In genomic region chr12:47286676-47287075, GRCh38 we compare ENCODE assay signal across 26 cellular contexts.
A peak's percentile ranks its signal among the peaks of the same experiment; 100 is the strongest.
DNase-seq lines count a peak whose midpoint lies in the region; ATAC-seq and TF ChIP-seq lines count a peak whose summit lies in the region.
"Had no signal": no experiment of that assay in that cellular context is flagged by ENCODE, and none has a peak within 500 bp of the region (broad histone marks: within the 10 kb centered on the region; RNA-seq: fewer than 3 reads in every experiment).

No MANE protein-coding gene starts in this region.

- no peak for DNase-seq in Calu3
- DNase-seq in H7: peak; percentile 26
- peak; percentile 70 for DNase-seq in NCI-H2227 (lab: John Stamatoyannopoulos, UW; ENCODE audit: unreplicated experiment)
- peak; percentile 44 for DNase-seq in endodermal cell
- no peak for DNase-seq in T-helper 1 cell
- no peak for DNase-seq in CD1c-positive myeloid dendritic cell (ENCODE audit: extremely low spot score)
- DNase-seq in hepatocyte (ENCODE audit: low spot score): no peak
- DNase-seq: activated CD4-positive, alpha-beta T cell treated with anti-CD3 and anti-CD28 coated beads for 4 hours; activated effector memory CD4-positive, alpha-beta T cell treated with anti-CD3 and anti-CD28 coated beads, Interleukin-2, amount 50 U/mL, for 16 hours; C1 segment of cervical spinal cord; colonic mucosa; effector CD8-positive, alpha-beta T cell; NCI-H1092; NCI-H510A treated with DMSO at 0.1 percent for 48 hours; nucleus accumbens; Peyer's patch; psoas muscle; SHP77; stimulated activated CD4-positive, alpha-beta T cell treated with anti-CD3 and anti-CD28 coated beads, Interleukin-12 subunit alpha, Interleukin-12 subunit beta, amount 100 ng/mL, for 4 hours; stimulated activated CD4-positive, alpha-beta T cell treated with anti-CD3 and anti-CD28 coated beads, Interleukin-2, amount 100 ng/mL, for 48 hours; stimulated activated naive CD8-positive, alpha-beta T cell treated with anti-CD3 and anti-CD28 coated beads, Interleukin-15, amount 100 ng/mL, for 72 hours had no signal

- no peak for ATAC-seq in HG02884 (IDR thresholded peaks at IDR 0.05; ENCODE audit: unreplicated experiment)
- ATAC-seq: left lobe of liver; psoas muscle; sciatic nerve; stimulated activated naive CD8-positive, alpha-beta T cell treated with anti-CD3 and anti-CD28 coated beads, Interleukin-15, amount 100 ng/mL, for 72 hours had no signal

- H3K4me3 ChIP-seq in H7 (ENCODE audit: insufficient read depth, low read depth, low read length) (no peak overlapping the region), endodermal cell (ENCODE audit: low read length) (no peak overlapping the region), hepatocyte (no peak overlapping the region)
- H3K4me3 ChIP-seq: colonic mucosa, Peyer's patch, psoas muscle, thoracic aorta had no signal

- no peak overlapping the region for H3K4me2 ChIP-seq in hepatocyte

- no peaks in the 10 kb centered on the region for H3K4me1 Mint-ChIP-seq in Calu3 (ENCODE audit: low read depth, unreplicated experiment)
- peaks cover 16% of the 10 kb centered on the region for H3K4me1 Mint-ChIP-seq in endodermal cell

- BruUV-seq in Calu3 (replicated peaks; lab: Mats Ljungman, UMichigan): no TSS peak

- H3K27ac ChIP-seq in endodermal cell (ENCODE audit: low read depth, low read length) (no peak overlapping the region), hepatocyte (no peak overlapping the region)
- H3K27ac ChIP-seq: colonic mucosa, Peyer's patch, psoas muscle, thoracic aorta had no signal

- H3K4me1 ChIP-seq in endodermal cell (ENCODE audit: control insufficient read depth, insufficient read depth, low read length) (no peaks in the 10 kb centered on the region), hepatocyte (ENCODE audit: insufficient read depth) (no peaks in the 10 kb centered on the region)
- H3K4me1 ChIP-seq: colonic mucosa, Peyer's patch, psoas muscle had no signal

- H3K27me3 Mint-ChIP-seq in Calu3 (ENCODE audit: unreplicated experiment) (no peaks in the 10 kb centered on the region), endodermal cell (ENCODE audit: insufficient read depth) (no peaks in the 10 kb centered on the region)
- H3K27me3 Mint-ChIP-seq: stimulated activated naive CD8-positive, alpha-beta T cell treated with anti-CD3 and anti-CD28 coated beads, Interleukin-15, amount 100 ng/mL, for 72 hours had no signal

- H3K9me3 ChIP-seq in endodermal cell (ENCODE audit: control insufficient read depth, low read length): no peaks in the 10 kb centered on the region
- no peaks in the 10 kb centered on the region for H3K9me3 ChIP-seq in hepatocyte (ENCODE audit: low read depth)
- H3K9me3 ChIP-seq: Caco-2, colonic mucosa, Peyer's patch, psoas muscle, thoracic aorta had no signal

- no peaks in the 10 kb centered on the region for H3K79me2 ChIP-seq in hepatocyte

- no peak overlapping the region for H2AFZ ChIP-seq in hepatocyte

- intact Hi-C loops in Calu3 (cut with micrococcal nuclease; ENCODE audit: unreplicated experiment): no loop called here

- no peaks in the 10 kb centered on the region for H3K27me3 ChIP-seq in H7 (ENCODE audit: control insufficient read depth, insufficient read depth, low read length)
- no peaks in the 10 kb centered on the region for H3K27me3 ChIP-seq in endodermal cell (ENCODE audit: control insufficient read depth, insufficient read depth, low read length, poor library complexity, severe bottlenecking)
- no peaks in the 10 kb centered on the region for H3K27me3 ChIP-seq in hepatocyte
- H3K27me3 ChIP-seq: colonic mucosa, Peyer's patch had no signal

- H3K36me3 ChIP-seq in H7 (replicated peaks; ENCODE audit: control insufficient read depth, insufficient read depth, low read length): no peaks in the 10 kb centered on the region
- no peaks in the 10 kb centered on the region for H3K36me3 ChIP-seq in endodermal cell (ENCODE audit: control insufficient read depth, insufficient read depth, low read length)
- H3K36me3 ChIP-seq in hepatocyte (replicated peaks; ENCODE audit: insufficient read depth, low read depth): no peaks in the 10 kb centered on the region
- H3K36me3 ChIP-seq: colonic mucosa, Peyer's patch, thoracic aorta had no signal

- CTCF ChIA-PET in Calu3 (lab: Charles Lee): no interaction called here

- H3K27ac Mint-ChIP-seq in Calu3 (ENCODE audit: unreplicated experiment) (peak overlapping the region; percentile 8), endodermal cell (no peak overlapping the region)

- no peak overlapping the region for H3K9ac ChIP-seq in endodermal cell (ENCODE audit: extremely low read depth, low read length, poor library complexity, severe bottlenecking)

- no peak for TF ChIP-seq CTCF in Calu3 (IDR thresholded peaks at IDR 0.05; ENCODE audit: unreplicated experiment)
- no peak for TF ChIP-seq CTCF in endodermal cell (conservative IDR thresholded peaks at IDR 0.05)
- TF ChIP-seq CTCF in hepatocyte (IDR thresholded peaks at IDR 0.05; ENCODE audit: poor library complexity): no peak

- WGBS in endodermal cell (ENCODE audit: insufficient coverage in 1 of 2, insufficient read length in 1 of 2), 2 experiments: 58 to 59% methylated on average over 2 to 3 of the region's 3 CpGs
- 70% methylated on average over 3 of the region's 3 CpGs for WGBS in hepatocyte (ENCODE audit: low lambda C conversion rate, missing lambda C conversion rate)

- H3K36me3 Mint-ChIP-seq in Calu3 (ENCODE audit: insufficient read depth, unreplicated experiment) (no peaks in the 10 kb centered on the region), endodermal cell (ENCODE audit: low read depth) (no peaks in the 10 kb centered on the region)

- H3K4me3 Mint-ChIP-seq in Calu3 (ENCODE audit: low read depth, unreplicated experiment): no peak overlapping the region
- no peak overlapping the region for H3K4me3 Mint-ChIP-seq in endodermal cell
- H3K4me3 Mint-ChIP-seq: stimulated activated naive CD8-positive, alpha-beta T cell treated with anti-CD3 and anti-CD28 coated beads, Interleukin-15, amount 100 ng/mL, for 72 hours had no signal

- no peaks in the 10 kb centered on the region for H3K9me2 ChIP-seq in hepatocyte (replicated peaks; ENCODE audit: insufficient read depth)

- no peaks in the 10 kb centered on the region for H4K20me1 ChIP-seq in hepatocyte (ENCODE audit: insufficient read depth, poor library complexity, severe bottlenecking)

- H3K9me3 Mint-ChIP-seq in Calu3 (ENCODE audit: low read depth, unreplicated experiment): peaks cover 6% of the 10 kb centered on the region
- peaks cover 5% of the 10 kb centered on the region for H3K9me3 Mint-ChIP-seq in endodermal cell

Comparison
In these comparisons a context has a peak if more than half of its experiments do, and no peak if none do; other contexts are left out.
1. DNase-seq: peak in H7 (single experiment), NCI-H2227 (single experiment) and endodermal cell (single experiment); none in Calu3 (single experiment), T-helper 1 cell (0 of 5), CD1c-positive myeloid dendritic cell (single experiment) and hepatocyte (single experiment).